Comparison of ENCODE assay signal across 1 cellular context in genomic region chr4:184000457-184001395, GRCh38.
TF ChIP-seq lines count a peak whose summit lies in the region.

No MANE protein-coding gene starts in this region.

TF ChIP-seq in GM23338, 12 proteins besides CTCF, POLR2A, EP300 and RAD21 (continued from another document):
- TF ChIP-seq ZNF462 (CRISPR knock-in tag; IDR thresholded peaks at IDR 0.05) (no peak), ZNF114 (CRISPR knock-in tag; IDR thresholded peaks at IDR 0.05) (no peak), REST (IDR thresholded peaks at IDR 0.05; ENCODE audit: unreplicated experiment) (no peak), EZH2 (IDR thresholded peaks at IDR 0.05; ENCODE audit: low read depth, unreplicated experiment) (no peak), EZH2phosphoT487 (IDR thresholded peaks at IDR 0.05; ENCODE audit: unreplicated experiment) (no peak), JUNB (IDR thresholded peaks at IDR 0.05; ENCODE audit: unreplicated experiment) (no peak), CREB1 (CRISPR knock-in tag; IDR thresholded peaks at IDR 0.05; ENCODE audit: low read depth) (no peak), STAT1 (IDR thresholded peaks at IDR 0.05; ENCODE audit: unreplicated experiment) (no peak)
